ENCODE assay signal across 8 cellular contexts in the genomic region with DNA sequence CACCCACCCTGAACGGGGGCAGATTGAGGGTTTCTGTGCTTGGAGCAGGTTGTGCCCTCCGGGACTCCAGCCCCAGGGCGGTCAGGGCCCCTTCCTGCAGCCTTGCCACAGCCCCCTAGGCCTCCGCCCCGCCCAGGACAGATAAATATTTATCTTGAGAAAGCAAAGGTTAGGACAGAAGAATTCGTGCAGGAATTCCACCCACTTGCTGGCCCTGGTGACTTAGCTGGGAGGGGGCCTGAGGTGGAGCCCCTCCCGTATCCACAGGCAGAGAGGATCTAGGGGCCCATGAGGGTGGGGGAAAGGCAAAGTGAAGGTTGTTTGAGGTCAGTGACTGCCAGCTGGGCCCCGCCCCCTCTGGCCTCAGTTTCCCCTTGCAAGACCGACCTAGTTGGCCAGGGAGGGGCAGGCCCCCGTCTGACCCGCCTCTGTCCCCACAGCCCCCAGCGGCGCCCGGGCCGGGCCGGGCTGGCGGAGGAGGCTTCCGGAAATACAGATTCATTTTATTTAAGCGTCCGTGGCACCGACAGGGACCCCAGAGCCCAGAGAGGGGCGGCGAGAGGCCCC. TPM values are rescaled to one million over a fixed set of nuclear protein-coding genes. Genes with fewer than 3 reads are reported as not detected.
DNase-seq lines count a peak whose midpoint lies in the region; ATAC-seq and TF ChIP-seq lines count a peak whose summit lies in the region.

No MANE protein-coding gene starts in this region.

- H3K27ac ChIP-seq in CD8-positive, alpha-beta memory T cell (ENCODE audit: low read depth, low read length): peak overlapping the region; percentile 92
- H3K27ac ChIP-seq in SJCRH30: peak overlapping the region; percentile 19; the same call in 1 of the 2 replicates
- peak overlapping the region; percentile 99 to 100 (median 100) for H3K27ac ChIP-seq in esophagus muscularis mucosa (replicated peaks in 1 of 4)

- H3K27ac Mint-ChIP-seq in CD8-positive, alpha-beta memory T cell: peak overlapping the region; percentile 56 to 100 (median 85)
- H3K27ac Mint-ChIP-seq in progenitor cell of endocrine pancreas: peak overlapping the region; percentile 84

- CTCF ChIA-PET in CD8-positive, alpha-beta memory T cell (lab: Charles Lee): interaction anchor here (1.1 to 7.9 kb wide), 4 partner anchors 9 to 19 kb away, joined by 4 to 99 read pairs (median 22); a partner anchor contains a TSS

- peaks cover 30% of the 10 kb centered on the region for H3K36me3 ChIP-seq in CD8-positive, alpha-beta memory T cell (ENCODE audit: insufficient read depth, low read length)
- peaks cover 44% of the 10 kb centered on the region for H3K36me3 ChIP-seq in SJCRH30
- peaks cover 36 to 73% (median 65%) of the 10 kb centered on the region in 4 donors for H3K36me3 ChIP-seq in esophagus muscularis mucosa

- peaks cover 4 to 56% (median 7%) of the 10 kb centered on the region in 3 donors for H3K36me3 Mint-ChIP-seq in CD8-positive, alpha-beta memory T cell
- H3K36me3 Mint-ChIP-seq in progenitor cell of endocrine pancreas (ENCODE audit: insufficient read depth): peaks cover 19% of the 10 kb centered on the region

- no peak for TF ChIP-seq EP300 in esophagus muscularis mucosa (IDR thresholded peaks at IDR 0.05)

- intact Hi-C loops in esophagus muscularis mucosa (cut with DNase I): no loop called here

- DNase-seq in CD8-positive, alpha-beta memory T cell: no peak
- DNase-seq in SJCRH30 (no peak), esophagus muscularis mucosa (ENCODE audit: extremely low spot score) (peak; percentile 95), progenitor cell of endocrine pancreas (ENCODE audit: low spot score, unreplicated experiment) (no peak), foreskin melanocyte (no peak), MV-4-11 (lab: John Stamatoyannopoulos, UW) (no peak)

- no peak for TF ChIP-seq POLR2A in esophagus muscularis mucosa (IDR thresholded peaks at IDR 0.05; ENCODE audit: low read depth)

- no peaks in the 10 kb centered on the region for H3K9me3 ChIP-seq in CD8-positive, alpha-beta memory T cell (ENCODE audit: low read length)
- H3K9me3 ChIP-seq in SJCRH30 (replicated peaks) (no peaks in the 10 kb centered on the region), esophagus muscularis mucosa (no peaks in the 10 kb centered on the region)

- peaks cover 0 to 10% of the 10 kb centered on the region in 2 donors for H3K27me3 Mint-ChIP-seq in CD8-positive, alpha-beta memory T cell
- no peaks in the 10 kb centered on the region for H3K27me3 Mint-ChIP-seq in progenitor cell of endocrine pancreas

- TF ChIP-seq CTCF in esophagus muscularis mucosa (IDR thresholded peaks at IDR 0.05) (no peak), progenitor cell of endocrine pancreas (IDR thresholded peaks at IDR 0.05; ENCODE audit: unreplicated experiment) (no peak)

- ATAC-seq in HG02852 (IDR thresholded peaks at IDR 0.05; ENCODE audit: unreplicated experiment): no peak
- no peak for ATAC-seq in HG03521 (IDR thresholded peaks at IDR 0.05; ENCODE audit: unreplicated experiment)

- WGBS in esophagus muscularis mucosa: 13% methylated on average over 16 of the region's 23 CpGs

- H3K4me3 ChIP-seq in CD8-positive, alpha-beta memory T cell (ENCODE audit: low read length): peak overlapping the region; percentile 34
- no peak overlapping the region for H3K4me3 ChIP-seq in SJCRH30
- peak overlapping the region; percentile 77 to 89 (median 82) for H3K4me3 ChIP-seq in esophagus muscularis mucosa

- peak overlapping the region; percentile 51 to 98 (median 66) for H3K4me3 Mint-ChIP-seq in CD8-positive, alpha-beta memory T cell
- peak overlapping the region; percentile 54 for H3K4me3 Mint-ChIP-seq in progenitor cell of endocrine pancreas (ENCODE audit: low read depth)

- POLR2A ChIA-PET in CD8-positive, alpha-beta memory T cell (lab: Charles Lee): interaction anchor here (1.0 to 4.8 kb wide), 7 partner anchors 8 to 223 kb away, joined by 5 to 86 read pairs (median 12); a partner anchor contains a TSS

- H3K4me1 Mint-ChIP-seq in CD8-positive, alpha-beta memory T cell: peaks cover 19 to 46% (median 24%) of the 10 kb centered on the region in 3 donors
- peaks cover 14% of the 10 kb centered on the region for H3K4me1 Mint-ChIP-seq in progenitor cell of endocrine pancreas (ENCODE audit: low read depth)

- peaks cover 52% of the 10 kb centered on the region for H3K4me1 ChIP-seq in CD8-positive, alpha-beta memory T cell (ENCODE audit: insufficient read depth, low read length)
- H3K4me1 ChIP-seq in SJCRH30: peaks cover 13% of the 10 kb centered on the region
- H3K4me1 ChIP-seq in esophagus muscularis mucosa: peaks cover 56 to 83% (median 76%) of the 10 kb centered on the region in 4 donors

- no peaks in the 10 kb centered on the region for H3K27me3 ChIP-seq in CD8-positive, alpha-beta memory T cell (ENCODE audit: insufficient read depth, low read length, poor library complexity, severe bottlenecking)
- H3K27me3 ChIP-seq in SJCRH30 (no peaks in the 10 kb centered on the region), esophagus muscularis mucosa (peaks cover 0 to 3% (median 0%) of the 10 kb centered on the region in 4 donors)

- no peaks in the 10 kb centered on the region for H3K9me3 Mint-ChIP-seq in CD8-positive, alpha-beta memory T cell
- H3K9me3 Mint-ChIP-seq in progenitor cell of endocrine pancreas (ENCODE audit: low read depth): no peaks in the 10 kb centered on the region

RNA-seq across cellular contexts. Expression of a gene that starts 5.2 kb away (rescaled TPM):
- total RNA-seq in CD8-positive, alpha-beta memory T cell: 10 to 100 TPM; 39.8 to 45.3 TPM
- 14.6 TPM for polyA plus RNA-seq in CD8-positive, alpha-beta memory T cell
- 9.1 TPM in 2 replicates for total RNA-seq in SJCRH30 (2014; rRNA removed; shearing (Covaris generic))
- total RNA-seq in esophagus muscularis mucosa (10 to 100 TPM; 20.3 to 72.2 (median 31.8) TPM), progenitor cell of endocrine pancreas (187 and 193 TPM in 2 replicates)

RNA-seq across cellular contexts. Expression of a gene that starts 12.0 kb away (rescaled TPM):
- total RNA-seq in CD8-positive, alpha-beta memory T cell: 100 to 1,000 TPM; 179 to 180 TPM
- polyA plus RNA-seq in CD8-positive, alpha-beta memory T cell: 271 TPM
- 25.5 and 32.2 TPM in 2 replicates for total RNA-seq in SJCRH30 (2014; rRNA removed; shearing (Covaris generic))
- total RNA-seq in esophagus muscularis mucosa: 100 to 1,000 TPM in 2 of 4 donors, 10 to 100 TPM in 2; 77.5 to 140 (median 109) TPM
- total RNA-seq in progenitor cell of endocrine pancreas: 107 and 117 TPM in 2 replicates

RNA-seq across cellular contexts. Expression of a gene that starts 15.5 kb away (rescaled TPM):
- total RNA-seq in CD8-positive, alpha-beta memory T cell: 100 to 1,000 TPM; 253 to 258 TPM
- polyA plus RNA-seq in CD8-positive, alpha-beta memory T cell: 238 TPM
- 159 and 181 TPM in 2 replicates for total RNA-seq in SJCRH30 (2014; rRNA removed; shearing (Covaris generic))
- total RNA-seq in esophagus muscularis mucosa: 100 to 1,000 TPM; 236 to 601 (median 429) TPM
- 462 and 465 TPM in 2 replicates for total RNA-seq in progenitor cell of endocrine pancreas

RNA-seq across cellular contexts. Expression of a gene that starts 15.8 kb away (rescaled TPM):
- total RNA-seq in CD8-positive, alpha-beta memory T cell: under 1 TPM; 0.22 to 0.80 TPM
- polyA plus RNA-seq in CD8-positive, alpha-beta memory T cell: not detected
- 1.2 and 1.9 TPM in 2 replicates for total RNA-seq in SJCRH30 (2014; rRNA removed; shearing (Covaris generic))
- total RNA-seq in esophagus muscularis mucosa (1 to 10 TPM in 1 of 4 donors, under 1 TPM in 2, not detected in 1; 0.58 to 1.0 (median 0.99) TPM), progenitor cell of endocrine pancreas (12.4 and 13.0 TPM in 2 replicates)

RNA-seq across cellular contexts. Expression of a gene that starts 21.7 kb away (rescaled TPM):
- 100 to 1,000 TPM; 113 TPM for total RNA-seq in CD8-positive, alpha-beta memory T cell
- polyA plus RNA-seq in CD8-positive, alpha-beta memory T cell: 100 TPM
- total RNA-seq in SJCRH30 (2014; rRNA removed; shearing (Covaris generic)): 22.3 and 25.1 TPM in 2 replicates
- total RNA-seq in esophagus muscularis mucosa: 10 to 100 TPM; 24.9 to 58.9 (median 43.6) TPM
- 30.0 and 31.8 TPM in 2 replicates for total RNA-seq in progenitor cell of endocrine pancreas

Comparison
In these comparisons a context has a peak if more than half of its experiments do, and no peak if none do; other contexts are left out.
1. H3K27ac ChIP-seq: peak in every context shown above with its lines; median percentile 100 in esophagus muscularis mucosa; 92 in CD8-positive, alpha-beta memory T cell; 19 in SJCRH30.